In genomic region chr5:180315762-180316212, GRCh38 we compare ENCODE assay signal across 9 cellular contexts. TPM values are rescaled to one million over a fixed set of nuclear protein-coding genes. Genes with fewer than 3 reads are reported as not detected.
A peak's percentile ranks its signal among the peaks of the same experiment; 100 is the strongest.
DNase-seq lines count a peak whose midpoint lies in the region; ATAC-seq and TF ChIP-seq lines count a peak whose summit lies in the region.
"Had no signal": no experiment of that assay in that cellular context is flagged by ENCODE, and none has a peak within 500 bp of the region (broad histone marks: within the 10 kb centered on the region; RNA-seq: fewer than 3 reads in every experiment).

No MANE protein-coding gene starts in this region.

- H3K27me3 ChIP-seq in WERI-Rb-1 (ENCODE audit: insufficient read depth, low read depth, severe bottlenecking) (no peaks in the 10 kb centered on the region), brain microvascular endothelial cell (replicated peaks) (no peaks in the 10 kb centered on the region)

- H3K36me3 ChIP-seq in WERI-Rb-1 (no peaks in the 10 kb centered on the region), brain microvascular endothelial cell (replicated peaks) (peaks cover 54% of the 10 kb centered on the region)

- peak; percentile 55 for ATAC-seq in GM18907 (IDR thresholded peaks at IDR 0.05; ENCODE audit: unreplicated experiment)

- TF ChIP-seq CTCF in WERI-Rb-1 (IDR thresholded peaks at IDR 0.05; ENCODE audit: low read depth, low read length) = peak; percentile 87
- peak; percentile 99 for TF ChIP-seq CTCF in brain microvascular endothelial cell (IDR thresholded peaks at IDR 0.05; ENCODE audit: low read depth, low read length, missing control alignments)

- H3K27ac ChIP-seq in WERI-Rb-1 (no peak overlapping the region), brain microvascular endothelial cell (no peak overlapping the region)

- H3K4me3 ChIP-seq in Jurkat, Clone E6-1 (ENCODE audit: low read length) = no peak overlapping the region
- no peak overlapping the region for H3K4me3 ChIP-seq in WERI-Rb-1 (ENCODE audit: low read depth, low read length)
- H3K4me3 ChIP-seq in brain microvascular endothelial cell (ENCODE audit: low read depth, low read length) = no peak overlapping the region
- H3K4me3 ChIP-seq: HAP-1 had no signal

- H3K9me3 ChIP-seq in WERI-Rb-1 (ENCODE audit: severe bottlenecking) = no peaks in the 10 kb centered on the region
- H3K9me3 ChIP-seq: HAP-1 had no signal

- in situ Hi-C loops in brain microvascular endothelial cell (cut with HindIII; ENCODE audit: low pct_ligation_motif_present, low sequenced_read_pairs) = no loop called here

- peak; percentile 80 for DNase-seq in AG08396 (ENCODE audit: low spot score)
- DNase-seq in Jurkat, Clone E6-1 (ENCODE audit: low read depth, low spot score) = peak; percentile 36
- peak; percentile 72 for DNase-seq in WERI-Rb-1
- peak; percentile 28 for DNase-seq in brain microvascular endothelial cell
- DNase-seq in kidney tubule cell (ENCODE audit: low spot score) = peak; percentile 54
- peak; percentile 61 to 74 for DNase-seq in stimulated activated CD4-positive, alpha-beta T cell treated with anti-CD3 and anti-CD28 coated beads, Interleukin-4, amount 100 ng/mL, for 4 hours
- no peak for DNase-seq in epidermal melanocyte (ENCODE audit: insufficient read length, low spot score)

RNA-seq across cellular contexts. Expression of gene MAPK9, which starts 23.9 kb away (rescaled TPM):
- 46.4 TPM for polyA plus RNA-seq in Jurkat, Clone E6-1 (2012; ENCODE audit: insufficient read depth, insufficient read length)

RNA-seq across cellular contexts. Expression of gene GFPT2, which starts 37.3 kb away (rescaled TPM):
- polyA plus RNA-seq in Jurkat, Clone E6-1 (2012; ENCODE audit: insufficient read depth, insufficient read length) = 2.0 TPM
